ENCODE assay signal across 32 cellular contexts in the genomic region with DNA sequence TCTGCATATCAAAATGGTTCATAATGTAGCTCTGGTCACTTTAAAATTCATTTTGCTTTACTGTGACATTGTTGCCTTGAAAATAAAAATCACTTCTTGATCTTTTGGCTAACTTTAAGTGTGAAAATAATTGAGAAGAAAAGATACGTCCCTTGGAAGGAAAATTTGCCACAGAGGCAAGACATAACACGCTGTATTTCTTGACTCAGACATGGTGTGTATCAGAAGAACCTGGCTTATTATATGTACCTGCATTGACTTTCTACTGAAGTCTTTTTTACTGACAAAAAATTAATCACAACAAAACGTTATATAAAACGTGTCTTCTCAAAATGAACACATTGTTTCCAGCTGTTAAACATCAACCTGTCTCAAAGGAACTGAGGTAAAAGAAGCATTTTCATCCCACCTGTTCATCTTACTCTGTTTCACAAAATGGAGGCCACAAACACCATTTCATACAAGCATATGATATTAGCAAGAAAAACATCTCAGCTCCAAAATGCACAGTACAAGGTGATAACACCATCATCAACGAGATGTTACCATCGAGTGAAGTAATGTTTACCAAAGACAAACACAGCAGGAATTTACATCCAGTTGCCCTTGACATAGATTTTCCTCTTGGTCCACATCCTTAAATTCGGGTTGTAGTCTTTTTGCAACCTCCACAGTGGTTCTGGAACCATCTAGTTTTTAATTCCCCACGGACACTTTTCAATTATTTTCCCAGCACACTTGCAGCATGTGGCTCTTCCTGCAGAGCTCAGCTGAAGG.
"Had no signal": no experiment of that assay in that cellular context is flagged by ENCODE, and none has a peak within 500 bp of the region (broad histone marks: within the 10 kb centered on the region; RNA-seq: fewer than 3 reads in every experiment).

No MANE protein-coding gene starts in this region.

- H3K27ac Mint-ChIP-seq: activated naive CD4-positive, alpha-beta T cell treated with anti-CD3 and anti-CD28 coated beads for 36 hours; activated naive CD8-positive, alpha-beta T cell treated with anti-CD3 and anti-CD28 coated beads for 36 hours; activated T-helper 1 cell treated with anti-CD3 and anti-CD28 coated beads, Interleukin-12 subunit alpha, Interleukin-12 subunit beta, Interleukin-2, Interleukin-4 antibody, amounts not matched to agents 30 ng/mL and 10 ng/mL and 1 ng/mL, durations not matched to agents 14 hours and 24 hours and 36 hours; T-helper 17 cell had no signal

- H3K27ac ChIP-seq: adrenal gland, ascending aorta, brain microvascular endothelial cell, lower lobe of right lung, pancreas, psoas muscle, suprapubic skin, tibial artery, upper lobe of right lung, WERI-Rb-1 had no signal

- H3K27me3 ChIP-seq: adrenal gland, ascending aorta, brain microvascular endothelial cell, pancreas, suprapubic skin, tibial artery, upper lobe of right lung had no signal

- H3K9me3 ChIP-seq: adrenal gland, ascending aorta, lower lobe of right lung, pancreas, psoas muscle, suprapubic skin, tibial artery, upper lobe of right lung had no signal

- H3K9me3 Mint-ChIP-seq: activated naive CD4-positive, alpha-beta T cell treated with anti-CD3 and anti-CD28 coated beads for 36 hours; activated naive CD8-positive, alpha-beta T cell treated with anti-CD3 and anti-CD28 coated beads for 36 hours; activated T-helper 1 cell treated with anti-CD3 and anti-CD28 coated beads, Interleukin-12 subunit alpha, Interleukin-12 subunit beta, Interleukin-2, Interleukin-4 antibody, amounts not matched to agents 30 ng/mL and 10 ng/mL and 1 ng/mL, durations not matched to agents 14 hours and 24 hours and 36 hours had no signal

- FAIRE-seq: endothelial cell of umbilical vein, pancreas had no signal

- ATAC-seq: activated CD4-positive, CD25-positive, alpha-beta regulatory T cell treated with anti-CD3 and anti-CD28 coated beads, Interleukin-2, amount 50 U/mL, for 24 hours; esophagus mucosa; left cardiac atrium; lower lobe of right lung; psoas muscle; T-helper 17 cell; upper lobe of right lung had no signal

- H3K4me1 ChIP-seq: adrenal gland, psoas muscle had no signal

- DNase-seq: activated CD4-positive, alpha-beta T cell treated with anti-CD3 and anti-CD28 coated beads for 48 hours; activated CD4-positive, alpha-beta T cell treated with anti-CD3 and anti-CD28 coated beads, Interleukin-2, amount 50 U/mL, for 48 hours; activated CD8-positive, alpha-beta memory T cell treated with anti-CD3 and anti-CD28 coated beads, Interleukin-2, amount 50 U/mL, for 4 hours; activated effector memory CD4-positive, alpha-beta T cell treated with anti-CD3 and anti-CD28 coated beads, Interleukin-2, amount 50 U/mL, for 16 hours; activated naive CD4-positive, alpha-beta T cell treated with anti-CD3 and anti-CD28 coated beads for 36 hours; activated naive CD8-positive, alpha-beta T cell treated with anti-CD3 and anti-CD28 coated beads for 36 hours; activated T-cell treated with anti-CD3 and anti-CD28 coated beads, Interleukin-2, amount 50 U/mL, for 1 hour; adrenal gland; brain microvascular endothelial cell; caudate nucleus; cortex of kidney; foreskin melanocyte; islet precursor cell; left cardiac atrium; lower lobe of right lung; mesendoderm; pancreas; psoas muscle; stimulated activated CD4-positive, alpha-beta T cell treated with anti-CD3 and anti-CD28 coated beads, Interleukin-2, amount 100 ng/mL, for 24 hours; stimulated activated naive CD4-positive, alpha-beta T cell; T-helper 17 cell; T1000; tibial artery; upper lobe of right lung; WERI-Rb-1 had no signal

- H3K27me3 Mint-ChIP-seq: activated naive CD8-positive, alpha-beta T cell treated with anti-CD3 and anti-CD28 coated beads for 36 hours had no signal

- H3K4me3 Mint-ChIP-seq: activated naive CD4-positive, alpha-beta T cell treated with anti-CD3 and anti-CD28 coated beads for 36 hours; activated naive CD8-positive, alpha-beta T cell treated with anti-CD3 and anti-CD28 coated beads for 36 hours; activated T-helper 1 cell treated with anti-CD3 and anti-CD28 coated beads, Interleukin-12 subunit alpha, Interleukin-12 subunit beta, Interleukin-2, Interleukin-4 antibody, amounts not matched to agents 30 ng/mL and 10 ng/mL and 1 ng/mL, durations not matched to agents 14 hours and 24 hours and 36 hours; T-helper 17 cell had no signal

- H3K36me3 Mint-ChIP-seq: activated naive CD8-positive, alpha-beta T cell treated with anti-CD3 and anti-CD28 coated beads for 36 hours had no signal

- H3K4me1 Mint-ChIP-seq: activated naive CD8-positive, alpha-beta T cell treated with anti-CD3 and anti-CD28 coated beads for 36 hours; T-helper 17 cell had no signal

- H3K4me3 ChIP-seq: adrenal gland, ascending aorta, lower lobe of right lung, pancreas, psoas muscle, smooth muscle cell, suprapubic skin, tibial artery, upper lobe of right lung had no signal

- H3K36me3 ChIP-seq: adrenal gland, ascending aorta, lower lobe of right lung, suprapubic skin, upper lobe of right lung, WERI-Rb-1 had no signal

- H3K4me2 ChIP-seq: smooth muscle cell had no signal
